ENCODE assay signal across 17 cellular contexts in genomic region chr1:66937529-66938234, GRCh38. TPM values are rescaled to one million over a fixed set of nuclear protein-coding genes. Genes with fewer than 3 reads are reported as not detected.
DNase-seq lines count a peak whose midpoint lies in the region; ATAC-seq, FAIRE-seq and TF ChIP-seq lines count a peak whose summit lies in the region.
"Had no signal": no experiment of that assay in that cellular context is flagged by ENCODE, and none has a peak within 500 bp of the region (broad histone marks: within the 10 kb centered on the region; RNA-seq: fewer than 3 reads in every experiment).

No MANE protein-coding gene starts in this region.

- no peak overlapping the region for H3K27ac ChIP-seq in HCT116 (ENCODE audit: low read depth, low read length)
- peak overlapping the region; percentile 7 for H3K27ac ChIP-seq in astrocyte (ENCODE audit: low read depth, low read length)
- H3K27ac ChIP-seq in testis, result peak overlapping the region in 1 of 2 donors; percentile 39
- H3K27ac ChIP-seq: 22Rv1, C4-2B, lower lobe of right lung, thoracic aorta had no signal

- TF ChIP-seq CTCF in HCT116 (IDR thresholded peaks at IDR 0.05 in 2 of 3, conservative IDR thresholded peaks at IDR 0.05 in 1 of 3; ENCODE audit: borderline replicate concordance in 1 of 3, insufficient read depth in 1 of 3, low read depth in 2 of 3, low read length in 2 of 3) (no peak), astrocyte (IDR thresholded peaks at IDR 0.05; ENCODE audit: insufficient read depth, low read depth, low read length) (no peak), testis (IDR thresholded peaks at IDR 0.05) (no peak)

- H3K9ac ChIP-seq in HCT116 (ENCODE audit: low read length) (no peak overlapping the region), astrocyte (ENCODE audit: low read length) (no peak overlapping the region)

- FAIRE-seq in astrocyte (lab: Jason Lieb, UNC), result no peak

- H3K36me3 ChIP-seq in HCT116 (ENCODE audit: control insufficient read depth in 1 of 2, insufficient read depth in 2 of 2, low read length in 2 of 2) (0 out of 4 replicates have a peak, but pooled peaks cover 2 to 4% of the 10 kb centered on the region in 2 experiments), astrocyte (ENCODE audit: insufficient read depth, low read length) (peaks cover 2% of the 10 kb centered on the region), testis (ENCODE audit: low read depth, missing control alignments) (no peaks in the 10 kb centered on the region)
- H3K36me3 ChIP-seq: thoracic aorta had no signal

- BruUV-seq in HCT116 (replicated peaks; lab: Mats Ljungman, UMichigan), result no TSS peak

- peaks cover under 1 to 27% of the 10 kb centered on the region in 2 experiments; a peak in 3 of 4 replicates for H3K4me1 ChIP-seq in HCT116 (ENCODE audit: control insufficient read depth in 1 of 2, insufficient read depth in 2 of 2, low read length in 2 of 2)
- H3K4me1 ChIP-seq in astrocyte (ENCODE audit: insufficient read depth, low read length), result peaks cover 18% of the 10 kb centered on the region
- peaks cover 24% of the 10 kb centered on the region for H3K4me1 ChIP-seq in testis

- H3K4me2 ChIP-seq in HCT116 (ENCODE audit: low read length) (peak overlapping the region; percentile 1; the same call in 1 of the 2 replicates), astrocyte (ENCODE audit: low read length) (no peak overlapping the region)

- intact Hi-C loops in activated CD4-positive, alpha-beta T cell treated with anti-CD3 and anti-CD28 coated beads for 36 hours (cut with DNase I, micrococcal nuclease), result loop anchor here (10.0 kb wide), 4 partner anchors 397 to 663 kb away; no protein-coding TSS in a partner anchor
- intact Hi-C loops in HCT116 (cut with micrococcal nuclease), result no loop called here
- intact Hi-C loops in testis (cut with DNase I; ENCODE audit: low total_unique reads), result no loop called here

- H4K20me1 ChIP-seq in HCT116 (ENCODE audit: insufficient read depth) (no peaks in the 10 kb centered on the region), astrocyte (ENCODE audit: insufficient read depth, low read length) (peaks cover 36% of the 10 kb centered on the region)

- TF ChIP-seq RAD21 in HCT116 (IDR thresholded peaks at IDR 0.05; ENCODE audit: low read depth), result no peak

- H3K4me3 ChIP-seq in HCT116 (replicated peaks in 1 of 2; ENCODE audit: low read depth in 1 of 2, low read length in 2 of 2), result no peak overlapping the region
- H3K4me3 ChIP-seq in astrocyte (ENCODE audit: insufficient read depth, low read depth, low read length), result no peak overlapping the region
- H3K4me3 ChIP-seq in testis, result no peak overlapping the region
- H3K4me3 ChIP-seq: lower lobe of right lung, thoracic aorta had no signal

- no peaks in the 10 kb centered on the region for H3K27me3 Mint-ChIP-seq in activated CD4-positive, alpha-beta T cell treated with anti-CD3 and anti-CD28 coated beads for 36 hours
- H3K27me3 Mint-ChIP-seq in activated CD4-positive, alpha-beta T cell treated with anti-CD3 and anti-CD28 coated beads, Interleukin-2, amount 10 ng/mL, durations not matched to agents 7 days and 5 days, result no peaks in the 10 kb centered on the region
- H3K27me3 Mint-ChIP-seq in astrocyte (ENCODE audit: low read depth, unreplicated experiment), result no peaks in the 10 kb centered on the region
- no peaks in the 10 kb centered on the region for H3K27me3 Mint-ChIP-seq in naive thymus-derived CD8-positive, alpha-beta T cell

- H3K27ac Mint-ChIP-seq in activated CD4-positive, alpha-beta T cell treated with anti-CD3 and anti-CD28 coated beads for 36 hours, result peak overlapping the region; percentile 60
- H3K27ac Mint-ChIP-seq in activated CD4-positive, alpha-beta T cell treated with anti-CD3 and anti-CD28 coated beads, Interleukin-2, amount 10 ng/mL, durations not matched to agents 7 days and 5 days, result no peak overlapping the region
- peak overlapping the region; percentile 7 for H3K27ac Mint-ChIP-seq in astrocyte (ENCODE audit: unreplicated experiment)
- peak overlapping the region in 6 of 10 donors; percentile 6 to 72 (median 43) for H3K27ac Mint-ChIP-seq in naive thymus-derived CD8-positive, alpha-beta T cell

- peaks cover 81% of the 10 kb centered on the region for H3K4me1 Mint-ChIP-seq in activated CD4-positive, alpha-beta T cell treated with anti-CD3 and anti-CD28 coated beads for 36 hours
- H3K4me1 Mint-ChIP-seq in activated CD4-positive, alpha-beta T cell treated with anti-CD3 and anti-CD28 coated beads, Interleukin-2, amount 10 ng/mL, durations not matched to agents 7 days and 5 days, result peaks cover 77% of the 10 kb centered on the region
- peaks cover 37% of the 10 kb centered on the region for H3K4me1 Mint-ChIP-seq in astrocyte (ENCODE audit: low read depth, unreplicated experiment)
- peaks cover 18 to 93% (median 83%) of the 10 kb centered on the region in 4 donors for H3K4me1 Mint-ChIP-seq in naive thymus-derived CD8-positive, alpha-beta T cell

- no peaks in the 10 kb centered on the region for H3K9me3 Mint-ChIP-seq in activated CD4-positive, alpha-beta T cell treated with anti-CD3 and anti-CD28 coated beads for 36 hours (ENCODE audit: low read depth)
- no peaks in the 10 kb centered on the region for H3K9me3 Mint-ChIP-seq in activated CD4-positive, alpha-beta T cell treated with anti-CD3 and anti-CD28 coated beads, Interleukin-2, amount 10 ng/mL, durations not matched to agents 7 days and 5 days
- no peaks in the 10 kb centered on the region for H3K9me3 Mint-ChIP-seq in astrocyte (ENCODE audit: unreplicated experiment)
- no peaks in the 10 kb centered on the region for H3K9me3 Mint-ChIP-seq in naive thymus-derived CD8-positive, alpha-beta T cell

- ATAC-seq in activated CD4-positive, alpha-beta T cell treated with anti-CD3 and anti-CD28 coated beads for 36 hours, result no peak
- ATAC-seq in HCT116 (no peak), GM21717 (IDR thresholded peaks at IDR 0.05; ENCODE audit: unreplicated experiment) (no peak)
- no peak for ATAC-seq in naive thymus-derived CD8-positive, alpha-beta T cell

- CTCF ChIA-PET in activated CD4-positive, alpha-beta T cell treated with anti-CD3 and anti-CD28 coated beads for 36 hours (lab: Charles Lee), result interaction anchor here (0.6 to 1.0 kb wide), 3 partner anchors 8 to 274 kb away, joined by 3 read pairs; no protein-coding TSS in a partner anchor
- CTCF ChIA-PET in activated CD4-positive, alpha-beta T cell treated with anti-CD3 and anti-CD28 coated beads, Interleukin-2, amount 10 ng/mL, durations not matched to agents 7 days and 5 days (lab: Charles Lee), result interaction anchor here (0.6 to 1.9 kb wide), 3 partner anchors 7 to 12 kb away, joined by 3 to 7 read pairs (median 3); no protein-coding TSS in a partner anchor
- CTCF ChIA-PET in HCT116 (lab: Charles Lee), result no interaction called here

- no peak for DNase-seq in activated CD4-positive, alpha-beta T cell treated with anti-CD3 and anti-CD28 coated beads for 36 hours
- no peak for DNase-seq in activated CD4-positive, alpha-beta T cell treated with anti-CD3 and anti-CD28 coated beads, Interleukin-2, amount 10 ng/mL, durations not matched to agents 7 days and 5 days
- DNase-seq in HCT116 (ENCODE audit: low read depth, low spot score) (no peak), astrocyte (ENCODE audit: low read depth) (no peak), testis (no peak), HPDE6-E6E7 (ENCODE audit: extremely low spot score) (no peak)
- DNase-seq in naive thymus-derived CD8-positive, alpha-beta T cell, result no peak
- DNase-seq: DMS79; lower lobe of right lung; MM.1S; NCI-H345; SHP77; stimulated activated CD4-positive, alpha-beta T cell treated with anti-CD3 and anti-CD28 coated beads, Interleukin-4, amount 100 ng/mL, for 24 hours had no signal

- RAD21 ChIA-PET in HCT116 (lab: Charles Lee; ENCODE audit: low non-redundant PET in 1 of 2, low total read pairs in 2 of 2, uncharacterized antibody in 2 of 2, unreplicated experiment in 2 of 2), result no interaction called here

- no peaks in the 10 kb centered on the region for H3K9me2 ChIP-seq in HCT116 (ENCODE audit: insufficient read depth)

- no peak for TF ChIP-seq POLR2A in HCT116 (IDR thresholded peaks at IDR 0.05; ENCODE audit: borderline replicate concordance, extremely low read depth, insufficient read depth, insufficient read length)
- TF ChIP-seq POLR2A in testis (IDR thresholded peaks at IDR 0.05), result no peak

- H3K36me3 Mint-ChIP-seq in activated CD4-positive, alpha-beta T cell treated with anti-CD3 and anti-CD28 coated beads for 36 hours (ENCODE audit: low read depth), result peaks cover 45% of the 10 kb centered on the region
- H3K36me3 Mint-ChIP-seq in activated CD4-positive, alpha-beta T cell treated with anti-CD3 and anti-CD28 coated beads, Interleukin-2, amount 10 ng/mL, durations not matched to agents 7 days and 5 days (ENCODE audit: low read depth), result peaks cover 26% of the 10 kb centered on the region
- peaks cover 5% of the 10 kb centered on the region for H3K36me3 Mint-ChIP-seq in astrocyte (ENCODE audit: low read depth, unreplicated experiment)
- H3K36me3 Mint-ChIP-seq in naive thymus-derived CD8-positive, alpha-beta T cell, result peaks cover 0 to 26% (median 2%) of the 10 kb centered on the region in 3 donors

- POLR2A ChIA-PET in activated CD4-positive, alpha-beta T cell treated with anti-CD3 and anti-CD28 coated beads for 36 hours (lab: Charles Lee), result interaction anchor here (0.5 to 0.7 kb wide), 2 partner anchors 9 to 357 kb away, joined by 3 read pairs; no protein-coding TSS in a partner anchor
- POLR2A ChIA-PET in activated CD4-positive, alpha-beta T cell treated with anti-CD3 and anti-CD28 coated beads, Interleukin-2, amount 10 ng/mL, durations not matched to agents 7 days and 5 days (lab: Charles Lee), result no interaction called here
- POLR2A ChIA-PET in HCT116 (lab: Charles Lee), result no interaction called here
- POLR2A ChIA-PET in naive thymus-derived CD8-positive, alpha-beta T cell (lab: Charles Lee), result interaction anchor here (1.1 kb wide), 1 partner anchor 13 kb away, joined by 3 read pairs; the partner anchor contains the start of genes DNAI4 and MIER1

- no peaks in the 10 kb centered on the region for H3K27me3 ChIP-seq in HCT116 (ENCODE audit: insufficient read depth, low read length)
- no peaks in the 10 kb centered on the region for H3K27me3 ChIP-seq in astrocyte (ENCODE audit: insufficient read depth, low read length)
- no peaks in the 10 kb centered on the region for H3K27me3 ChIP-seq in testis

- H3K9me3 ChIP-seq in HCT116 (ENCODE audit: control insufficient read depth in 1 of 2, insufficient read depth in 1 of 2, low read depth in 1 of 2, low read length in 2 of 2), result no peaks in the 10 kb centered on the region
- H3K9me3 ChIP-seq in astrocyte (ENCODE audit: insufficient read depth, low read depth, low read length), result no peaks in the 10 kb centered on the region
- no peaks in the 10 kb centered on the region for H3K9me3 ChIP-seq in testis
- H3K9me3 ChIP-seq: lower lobe of right lung, thoracic aorta had no signal

- H3K79me2 ChIP-seq in HCT116 (ENCODE audit: insufficient read depth, low read length), result peaks cover 100% of the 10 kb centered on the region
- H3K79me2 ChIP-seq in astrocyte (ENCODE audit: insufficient read depth, low read length), result peaks cover 99% of the 10 kb centered on the region

- no peak overlapping the region for H2AFZ ChIP-seq in HCT116 (ENCODE audit: low read depth, low read length, poor library complexity, severe bottlenecking)
- H2AFZ ChIP-seq in astrocyte (ENCODE audit: low read depth, low read length), result no peak overlapping the region

- no peak overlapping the region for H3K4me3 Mint-ChIP-seq in activated CD4-positive, alpha-beta T cell treated with anti-CD3 and anti-CD28 coated beads for 36 hours
- no peak overlapping the region for H3K4me3 Mint-ChIP-seq in activated CD4-positive, alpha-beta T cell treated with anti-CD3 and anti-CD28 coated beads, Interleukin-2, amount 10 ng/mL, durations not matched to agents 7 days and 5 days
- H3K4me3 Mint-ChIP-seq in astrocyte (ENCODE audit: unreplicated experiment), result no peak overlapping the region
- H3K4me3 Mint-ChIP-seq in naive thymus-derived CD8-positive, alpha-beta T cell, result peak overlapping the region in 9 of 10 donors; percentile 8 to 74 (median 53)

- 0 to 6% methylated on average over 1 of the region's 1 CpG for WGBS in testis, 2 donors

RNA-seq across cellular contexts. Expression of gene MIER1, which starts 12.9 kb away (rescaled TPM):
- total RNA-seq in activated CD4-positive, alpha-beta T cell treated with anti-CD3 and anti-CD28 coated beads for 36 hours, result 10 to 100 TPM; 49.7 to 51.5 TPM
- 10 to 100 TPM; 54.2 to 56.9 TPM for total RNA-seq in activated CD4-positive, alpha-beta T cell treated with anti-CD3 and anti-CD28 coated beads, Interleukin-2, amount 10 ng/mL, durations not matched to agents 7 days and 5 days
- total RNA-seq in HCT116 (2021; ENCODE audit: unreplicated experiment) (28.7 TPM), astrocyte (31.5 and 40.2 TPM in 2 replicates), testis (10 to 100 TPM; 53.8 to 60.8 TPM)
- polyA plus RNA-seq in HCT116 (2012), result 9.9 and 10.5 TPM in 2 replicates
- total RNA-seq in naive thymus-derived CD8-positive, alpha-beta T cell, result 10 to 100 TPM; 65.0 to 68.5 TPM
- polyA plus RNA-seq in naive thymus-derived CD8-positive, alpha-beta T cell, result 10 to 100 TPM; 30.1 to 37.3 (median 36.4) TPM
- 28.8 TPM for polyA plus RNA-seq in testis (ENCODE audit: insufficient read depth, low read depth, low replicate concordance)

RNA-seq across cellular contexts. Expression of gene DNAI4, which starts 13.0 kb away (rescaled TPM):
- total RNA-seq in activated CD4-positive, alpha-beta T cell treated with anti-CD3 and anti-CD28 coated beads for 36 hours, result 1 to 10 TPM in 1 of 2 experiments, under 1 TPM in 1; 0.87 to 3.6 TPM
- 1 to 10 TPM; 2.9 to 4.2 TPM for total RNA-seq in activated CD4-positive, alpha-beta T cell treated with anti-CD3 and anti-CD28 coated beads, Interleukin-2, amount 10 ng/mL, durations not matched to agents 7 days and 5 days
- total RNA-seq in HCT116 (2021; ENCODE audit: unreplicated experiment), result 3.9 TPM
- 0.59 and 0.75 TPM in 2 replicates for polyA plus RNA-seq in HCT116 (2012)
- total RNA-seq in astrocyte, result 6.9 and 7.7 TPM in 2 replicates
- total RNA-seq in naive thymus-derived CD8-positive, alpha-beta T cell, result 10 to 100 TPM in 1 of 2 experiments, 1 to 10 TPM in 1; 9.1 to 10.0 TPM
- under 1 TPM; 0.69 to 0.98 (median 0.86) TPM for polyA plus RNA-seq in naive thymus-derived CD8-positive, alpha-beta T cell
- total RNA-seq in testis, result 10 to 100 TPM; 21.7 to 40.8 TPM
- polyA plus RNA-seq in testis (ENCODE audit: insufficient read depth, low read depth, low replicate concordance), result 56.7 TPM

Comparison
In these comparisons a context has a peak if more than half of its experiments do, and no peak if none do; other contexts are left out.
1. POLR2A ChIA-PET loops: an anchor here in activated CD4-positive, alpha-beta T cell treated with anti-CD3 and anti-CD28 coated beads for 36 hours (0.5 to 0.7 kb wide) and naive thymus-derived CD8-positive, alpha-beta T cell (1.1 kb wide); none called in activated CD4-positive, alpha-beta T cell treated with anti-CD3 and anti-CD28 coated beads, Interleukin-2, amount 10 ng/mL, durations not matched to agents 7 days and 5 days and HCT116.
2. H3K4me3 Mint-ChIP-seq: peak in naive thymus-derived CD8-positive, alpha-beta T cell (9 of 10); none in activated CD4-positive, alpha-beta T cell treated with anti-CD3 and anti-CD28 coated beads for 36 hours (single experiment), activated CD4-positive, alpha-beta T cell treated with anti-CD3 and anti-CD28 coated beads, Interleukin-2, amount 10 ng/mL, durations not matched to agents 7 days and 5 days (single experiment) and astrocyte (single experiment).
3. intact Hi-C loops: an anchor here in activated CD4-positive, alpha-beta T cell treated with anti-CD3 and anti-CD28 coated beads for 36 hours (10.0 kb wide); none called in HCT116 and testis.